In genomic region chr2:172172513-172173217, GRCh38 we compare ENCODE assay signal across 8 cellular contexts.
DNase-seq lines count a peak whose midpoint lies in the region; ATAC-seq lines count a peak whose summit lies in the region.

No MANE protein-coding gene starts in this region.

- peaks cover 36% of the 10 kb centered on the region for H3K27me3 Mint-ChIP-seq in activated CD4-positive, alpha-beta T cell treated with anti-CD3 and anti-CD28 coated beads, Interleukin-2, amount 10 ng/mL, durations not matched to agents 24 days and 14 days

- H3K9me3 Mint-ChIP-seq in activated CD4-positive, alpha-beta T cell treated with anti-CD3 and anti-CD28 coated beads, Interleukin-2, amount 10 ng/mL, durations not matched to agents 24 days and 14 days, result no peaks in the 10 kb centered on the region

- intact Hi-C loops in activated CD4-positive, alpha-beta T cell treated with anti-CD3 and anti-CD28 coated beads, Interleukin-2, amount 10 ng/mL, durations not matched to agents 24 days and 14 days (cut with micrococcal nuclease), result loop anchor here (1.0 kb wide), 1 partner anchor 293 kb away; no protein-coding TSS in a partner anchor

- peak overlapping the region; percentile 70 for H3K4me3 Mint-ChIP-seq in activated CD4-positive, alpha-beta T cell treated with anti-CD3 and anti-CD28 coated beads, Interleukin-2, amount 10 ng/mL, durations not matched to agents 24 days and 14 days

- no peak overlapping the region for H3K27ac Mint-ChIP-seq in activated CD4-positive, alpha-beta T cell treated with anti-CD3 and anti-CD28 coated beads, Interleukin-2, amount 10 ng/mL, durations not matched to agents 24 days and 14 days

- no peak for ATAC-seq in GM19467 (IDR thresholded peaks at IDR 0.05; ENCODE audit: unreplicated experiment)

- H3K36me3 Mint-ChIP-seq in activated CD4-positive, alpha-beta T cell treated with anti-CD3 and anti-CD28 coated beads, Interleukin-2, amount 10 ng/mL, durations not matched to agents 24 days and 14 days (ENCODE audit: low read depth), result no peaks in the 10 kb centered on the region

- peaks cover 3% of the 10 kb centered on the region for H3K4me1 Mint-ChIP-seq in activated CD4-positive, alpha-beta T cell treated with anti-CD3 and anti-CD28 coated beads, Interleukin-2, amount 10 ng/mL, durations not matched to agents 24 days and 14 days

- DNase-seq in NCI-H2029 (lab: John Stamatoyannopoulos, UW), result peak; percentile 14
- DNase-seq in NCI-H2029 treated with DMSO at 0.1 percent for 48 hours (lab: John Stamatoyannopoulos, UW), result no peak
- DNase-seq in NCI-H2227 (lab: John Stamatoyannopoulos, UW; ENCODE audit: unreplicated experiment), result peak; percentile 91
- peak; percentile 88 for DNase-seq in activated CD4-positive, alpha-beta T cell treated with anti-CD3 and anti-CD28 coated beads, Interleukin-2, amount 10 ng/mL, durations not matched to agents 24 days and 14 days
- DNase-seq in dedifferentiated amniotic fluid mesenchymal stem cell (ENCODE audit: extremely low spot score), result peak; percentile 57
- DNase-seq in left kidney (ENCODE audit: low read depth, low spot score), result peak; percentile 89
- DNase-seq in stimulated activated CD4-positive, alpha-beta T cell treated with anti-CD3 and anti-CD28 coated beads, Interleukin-15, amount 100 ng/mL, for 48 hours (ENCODE audit: low read depth in 2 of 2), result peak; percentile 24 to 41
